Comparison of ENCODE assay signal across 34 cellular contexts in the genomic region with DNA sequence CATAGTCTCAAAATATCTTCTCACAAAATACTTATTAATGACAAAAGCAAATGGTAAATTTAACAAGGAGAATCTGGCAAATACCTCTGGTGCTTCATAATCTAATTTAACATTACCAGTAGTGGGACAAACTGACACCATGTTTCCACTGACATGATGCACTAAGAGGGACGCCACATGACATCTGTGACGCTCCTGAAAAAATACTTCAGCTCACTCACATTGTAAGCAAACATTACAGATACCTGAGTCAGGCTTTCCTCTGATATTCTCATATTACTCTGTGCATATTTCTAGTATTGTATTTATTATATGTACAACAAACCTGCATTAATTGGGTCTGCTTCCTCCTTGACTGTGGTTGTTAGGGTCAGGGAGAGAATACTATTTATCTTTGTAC. TPM values are rescaled to one million over a fixed set of nuclear protein-coding genes. Genes with fewer than 3 reads are reported as not detected.
"Had no signal": no experiment of that assay in that cellular context is flagged by ENCODE, and none has a peak within 500 bp of the region (broad histone marks: within the 10 kb centered on the region; RNA-seq: fewer than 3 reads in every experiment).

No MANE protein-coding gene starts in this region.

- H3K9me2 ChIP-seq: SK-N-SH had no signal

- H3K27me3 ChIP-seq: breast epithelium, MG63, SJSA1 had no signal

- H3K4me3 ChIP-seq: breast epithelium, K562, MG63, SJSA1 had no signal

- H3K9me3 ChIP-seq: breast epithelium, SJSA1, SK-N-SH had no signal

- H3K36me3 ChIP-seq: breast epithelium, MG63, SJSA1, WERI-Rb-1 had no signal

- H3K4me2 ChIP-seq: SK-N-SH had no signal

- H3K9me3 Mint-ChIP-seq: activated naive CD4-positive, alpha-beta T cell treated with anti-CD3 and anti-CD28 coated beads, Interleukin-2, amount 10 ng/mL, durations not matched to agents 7 days and 5 days had no signal

- H3K27ac Mint-ChIP-seq: activated CD4-positive, alpha-beta memory T cell treated with anti-CD3 and anti-CD28 coated beads, Interleukin-2, amount 10 ng/mL, durations not matched to agents 7 days and 5 days; activated CD8-positive, alpha-beta memory T cell treated with anti-CD3 and anti-CD28 coated beads, Interleukin-2, amount 10 ng/mL, durations not matched to agents 7 days and 5 days; activated naive CD4-positive, alpha-beta T cell treated with anti-CD3 and anti-CD28 coated beads, Interleukin-2, amount 10 ng/mL, durations not matched to agents 7 days and 5 days; activated naive CD8-positive, alpha-beta T cell treated with anti-CD3 and anti-CD28 coated beads for 36 hours; T-cell; T-helper 17 cell had no signal

- H3K27ac ChIP-seq: breast epithelium, SJSA1, WERI-Rb-1 had no signal

- H3K4me1 ChIP-seq: breast epithelium had no signal

- H3K36me3 Mint-ChIP-seq: activated CD8-positive, alpha-beta memory T cell treated with anti-CD3 and anti-CD28 coated beads, Interleukin-2, amount 10 ng/mL, durations not matched to agents 7 days and 5 days; activated naive CD4-positive, alpha-beta T cell treated with anti-CD3 and anti-CD28 coated beads, Interleukin-2, amount 10 ng/mL, durations not matched to agents 7 days and 5 days; activated naive CD8-positive, alpha-beta T cell treated with anti-CD3 and anti-CD28 coated beads for 36 hours had no signal

- H3K9ac ChIP-seq: SK-N-SH had no signal

- ATAC-seq: activated CD8-positive, alpha-beta memory T cell treated with anti-CD3 and anti-CD28 coated beads, Interleukin-2, amount 10 ng/mL, durations not matched to agents 7 days and 5 days; K562; T-cell; T-helper 17 cell had no signal

- DNase-seq: activated CD4-positive, alpha-beta memory T cell treated with anti-CD3 and anti-CD28 coated beads, Interleukin-2, amount 10 ng/mL, durations not matched to agents 7 days and 5 days; activated CD4-positive, alpha-beta T cell treated with anti-CD3 and anti-CD28 coated beads for 1 hour; activated CD4-positive, alpha-beta T cell treated with anti-CD3 and anti-CD28 coated beads for 48 hours; activated CD4-positive, CD25-positive, alpha-beta regulatory T cell; activated CD8-positive, alpha-beta memory T cell treated with anti-CD3 and anti-CD28 coated beads for 24 hours; activated CD8-positive, alpha-beta memory T cell treated with anti-CD3 and anti-CD28 coated beads, Interleukin-2, amount 10 ng/mL, durations not matched to agents 7 days and 5 days; activated CD8-positive, alpha-beta memory T cell treated with anti-CD3 and anti-CD28 coated beads, Interleukin-2, amount 50 U/mL, for 48 hours; activated effector memory CD4-positive, alpha-beta T cell treated with Interleukin-2 at 50 U/mL for 16 hours; activated naive CD4-positive, alpha-beta T cell treated with anti-CD3 and anti-CD28 coated beads, Interleukin-2, amount 10 ng/mL, durations not matched to agents 7 days and 5 days; activated naive CD8-positive, alpha-beta T cell treated with anti-CD3 and anti-CD28 coated beads for 36 hours; activated T-cell treated with anti-CD3 and anti-CD28 coated beads, Interleukin-2, amount 50 U/mL, for 48 hours; amniotic stem cell; aorta; caudate nucleus; cerebellar nuclear complex; MG63; NCI-H1048; NCI-H1105 treated with DMSO at 0.1 percent for 48 hours; NCI-H1436; NCI-H1694; NCI-H1930; NCI-H226; NCI-H446 treated with DMSO at 0.1 percent for 48 hours; NCI-H526; NCI-H748 treated with DMSO at 0.1 percent for 48 hours; SHP77 treated with DMSO at 0.1 percent for 48 hours; SK-N-SH; T-cell; T-helper 17 cell; WERI-Rb-1 had no signal

RNA-seq across cellular contexts. Expression of a gene that starts 56.7 kb away (rescaled TPM):
- total RNA-seq: activated CD4-positive, alpha-beta memory T cell treated with anti-CD3 and anti-CD28 coated beads, Interleukin-2, amount 10 ng/mL, durations not matched to agents 7 days and 5 days; activated CD8-positive, alpha-beta memory T cell treated with anti-CD3 and anti-CD28 coated beads, Interleukin-2, amount 10 ng/mL, durations not matched to agents 7 days and 5 days; activated naive CD8-positive, alpha-beta T cell treated with anti-CD3 and anti-CD28 coated beads for 36 hours; OCI-LY7; T-helper 17 cell had no signal
